ENCODE assay signal across 9 cellular contexts in genomic region chr9:137052998-137053943, GRCh38. TPM values are rescaled to one million over a fixed set of nuclear protein-coding genes. Genes with fewer than 3 reads are reported as not detected.
A peak's percentile ranks its signal among the peaks of the same experiment; 100 is the strongest.
DNase-seq lines count a peak whose midpoint lies in the region; ATAC-seq and TF ChIP-seq lines count a peak whose summit lies in the region.
"Had no signal": no experiment of that assay in that cellular context is flagged by ENCODE, and none has a peak within 500 bp of the region (broad histone marks: within the 10 kb centered on the region; RNA-seq: fewer than 3 reads in every experiment).

No MANE protein-coding gene starts in this region.

- H3K4me3 ChIP-seq in Caco-2 (ENCODE audit: low read depth, low read length): peak overlapping the region; percentile 51
- peak overlapping the region; percentile 30 to 32 for H3K4me3 ChIP-seq in Panc1 (ENCODE audit: low read depth in 2 of 2, low read length in 2 of 2)
- peak overlapping the region; percentile 48 to 59 for H3K4me3 ChIP-seq in neutrophil (ENCODE audit: low read depth in 1 of 2, low read length in 1 of 2)

- H3K4me1 ChIP-seq in Caco-2: peaks cover 18% of the 10 kb centered on the region
- peaks cover 2% of the 10 kb centered on the region; the same call in 1 of the 2 replicates for H3K4me1 ChIP-seq in Panc1 (ENCODE audit: control insufficient read depth, insufficient read depth, low read length)
- no peaks in the 10 kb centered on the region for H3K4me1 ChIP-seq in foreskin keratinocyte
- H3K4me1 ChIP-seq in neutrophil (ENCODE audit: control insufficient read depth in 1 of 2, insufficient read depth in 1 of 2, low read depth in 1 of 2, low read length in 1 of 2): peaks cover 24 to 33% of the 10 kb centered on the region in 2 experiments

- no peaks in the 10 kb centered on the region for H3K9me3 Mint-ChIP-seq in Caco-2 (ENCODE audit: unreplicated experiment)

- H3K4me1 Mint-ChIP-seq in Caco-2 (ENCODE audit: low read depth, unreplicated experiment): peaks cover 6% of the 10 kb centered on the region

- H3K36me3 ChIP-seq in Caco-2 (ENCODE audit: control insufficient read depth, insufficient read depth, low read length): no peaks in the 10 kb centered on the region
- no peaks in the 10 kb centered on the region for H3K36me3 ChIP-seq in Panc1 (ENCODE audit: control insufficient read depth, insufficient read depth, low read length)
- no peaks in the 10 kb centered on the region for H3K36me3 ChIP-seq in neutrophil

- H3K4me3 Mint-ChIP-seq in Caco-2 (ENCODE audit: unreplicated experiment): peak overlapping the region; percentile 66

- H3K27me3 ChIP-seq in Caco-2 (replicated peaks; ENCODE audit: control insufficient read depth, insufficient read depth, low read length) (no peaks in the 10 kb centered on the region), Panc1 (ENCODE audit: control insufficient read depth, insufficient read depth, low read length) (no peaks in the 10 kb centered on the region), foreskin keratinocyte (peaks cover 38% of the 10 kb centered on the region), neutrophil (peaks cover 81% of the 10 kb centered on the region)

- CTCF ChIA-PET in Caco-2 (lab: Charles Lee): interaction anchor here (0.7 to 2.8 kb wide), 7 partner anchors 11 to 24 kb away, joined by 3 to 24 read pairs (median 3); no protein-coding TSS in a partner anchor
- CTCF ChIA-PET in Panc1 (lab: Charles Lee): no interaction called here

- intact Hi-C loops in Caco-2 (cut with micrococcal nuclease; ENCODE audit: unreplicated experiment) (no loop called here), Panc1 (cut with micrococcal nuclease; ENCODE audit: unreplicated experiment) (no loop called here)

- POLR2A ChIA-PET in Caco-2 (lab: Charles Lee) (interaction anchor here (0.6 to 1.3 kb wide), 2 partner anchors 17 to 33 kb away, joined by 5 to 9 read pairs; partner anchors contain the start of gene SAPCD2), Panc1 (lab: Charles Lee) (no interaction called here)

- in situ Hi-C loops in Panc1 (cut with HindIII; ENCODE audit: low pct_unique_long_range_greater_than_20kb, low sequenced_read_pairs): no loop called here

- TF ChIP-seq CTCF in Caco-2 (IDR thresholded peaks at IDR 0.05; ENCODE audit: insufficient read depth in 1 of 2, low read depth in 1 of 2, low read length in 1 of 2, severe bottlenecking in 1 of 2, unreplicated experiment in 1 of 2) (no peak), Panc1 (IDR thresholded peaks at IDR 0.05) (no peak), foreskin keratinocyte (conservative IDR thresholded peaks at IDR 0.05) (no peak), neutrophil (IDR thresholded peaks at IDR 0.05) (no peak)

- H3K27ac ChIP-seq in Panc1 (ENCODE audit: low read length) (no peak overlapping the region), foreskin keratinocyte (no peak overlapping the region), neutrophil (no peak overlapping the region)

- no peaks in the 10 kb centered on the region for H3K27me3 Mint-ChIP-seq in Caco-2 (ENCODE audit: insufficient read depth, unreplicated experiment)

- no peak overlapping the region for H3K27ac Mint-ChIP-seq in Caco-2 (ENCODE audit: unreplicated experiment)

- ATAC-seq in Panc1 (peak; percentile 37), foreskin keratinocyte (peak; percentile 30), HG02571 (IDR thresholded peaks at IDR 0.05; ENCODE audit: unreplicated experiment) (no peak)

- H3K9me3 ChIP-seq in Caco-2 (no peaks in the 10 kb centered on the region), Panc1 (ENCODE audit: control insufficient read depth, insufficient read depth, low read depth, low read length) (no peaks in the 10 kb centered on the region), neutrophil (no peaks in the 10 kb centered on the region)

- DNase-seq in Caco-2 (no peak), Panc1 (ENCODE audit: low read depth, low spot score) (no peak), foreskin keratinocyte (no peak), SW 1271 (lab: John Stamatoyannopoulos, UW) (no peak), ureter (ENCODE audit: low spot score) (no peak), NCI-H345 treated with DMSO at 0.1 percent for 48 hours (lab: John Stamatoyannopoulos, UW; ENCODE audit: unreplicated experiment) (no peak)
- DNase-seq: NCI-H524 had no signal

- H3K36me3 Mint-ChIP-seq in Caco-2 (ENCODE audit: insufficient read depth, unreplicated experiment): peaks cover 4% of the 10 kb centered on the region

- BruUV-seq in Caco-2 (replicated peaks; lab: Mats Ljungman, UMichigan): no TSS peak
- no TSS peak for BruUV-seq in Panc1 (replicated peaks; lab: Mats Ljungman, UMichigan)

RNA-seq across cellular contexts. Expression of gene ENTPD2, which starts 0.6 kb away (rescaled TPM):
- total RNA-seq in Caco-2 (2022) (2.9 and 3.4 TPM in 2 replicates), Panc1 (2021; ENCODE audit: unreplicated experiment) (2.8 TPM), foreskin keratinocyte (0.56 and 0.75 TPM in 2 replicates), ureter (1.3 TPM)
- 5.5 TPM for polyA plus RNA-seq in Panc1 (2012; ENCODE audit: insufficient read length)
- polyA plus RNA-seq in foreskin keratinocyte: 1.4 and 1.6 TPM in 2 replicates

RNA-seq across cellular contexts. Expression of gene NPDC1, which starts 7.3 kb away (rescaled TPM):
- total RNA-seq in Caco-2 (2022) (44.1 and 49.2 TPM in 2 replicates), Panc1 (2021; ENCODE audit: unreplicated experiment) (43.5 TPM), foreskin keratinocyte (7.3 and 9.0 TPM in 2 replicates), ureter (138 TPM)
- 73.8 TPM for polyA plus RNA-seq in Panc1 (2012; ENCODE audit: insufficient read length)
- 11.5 and 17.3 TPM in 2 replicates for polyA plus RNA-seq in foreskin keratinocyte

RNA-seq across cellular contexts. Expression of gene SAPCD2, which starts 17.1 kb away (rescaled TPM):
- total RNA-seq in Caco-2 (2022): 53.3 and 57.5 TPM in 2 replicates
- 18.4 TPM for total RNA-seq in Panc1 (2021; ENCODE audit: unreplicated experiment)
- 11.5 TPM for polyA plus RNA-seq in Panc1 (2012; ENCODE audit: insufficient read length)
- total RNA-seq in foreskin keratinocyte: 4.8 and 5.2 TPM in 2 replicates
- 3.3 and 3.6 TPM in 2 replicates for polyA plus RNA-seq in foreskin keratinocyte
- 1.6 TPM for total RNA-seq in ureter

RNA-seq across cellular contexts. Expression of gene FUT7, which starts 21.4 kb away (rescaled TPM):
- total RNA-seq in Caco-2 (2022) (not detected in 2 replicates), Panc1 (2021; ENCODE audit: unreplicated experiment) (not detected), foreskin keratinocyte (not detected in 2 replicates), ureter (not detected)
- polyA plus RNA-seq in Panc1 (2012; ENCODE audit: insufficient read length): not detected
- not detected in 2 replicates for polyA plus RNA-seq in foreskin keratinocyte

RNA-seq across cellular contexts. Expression of gene UAP1L1, which starts 24.0 kb away (rescaled TPM):
- total RNA-seq in Caco-2 (2022) (22.7 and 24.6 TPM in 2 replicates), Panc1 (2021; ENCODE audit: unreplicated experiment) (23.1 TPM), foreskin keratinocyte (5.6 and 6.2 TPM in 2 replicates), ureter (12.7 TPM)
- polyA plus RNA-seq in Panc1 (2012; ENCODE audit: insufficient read length): 13.1 TPM
- 4.8 and 5.9 TPM in 2 replicates for polyA plus RNA-seq in foreskin keratinocyte
